Comparison of ENCODE assay signal across 13 cellular contexts in genomic region chr4:48912349-48912748, GRCh38. TPM values are rescaled to one million over a fixed set of nuclear protein-coding genes. Genes with fewer than 3 reads are reported as not detected.
DNase-seq lines count a peak whose midpoint lies in the region; TF ChIP-seq lines count a peak whose summit lies in the region.
"Had no signal": no experiment of that assay in that cellular context is flagged by ENCODE, and none has a peak within 500 bp of the region (broad histone marks: within the 10 kb centered on the region; RNA-seq: fewer than 3 reads in every experiment).

No MANE protein-coding gene starts in this region.

- POLR2A ChIA-PET in PC-9 (lab: Charles Lee; ENCODE audit: unreplicated experiment): no interaction called here
- POLR2A ChIA-PET in A673 (lab: Charles Lee; ENCODE audit: low non-redundant PET): no interaction called here

- H3K9me3 ChIP-seq in Karpas-422 (ENCODE audit: low read length): no peaks in the 10 kb centered on the region
- H3K9me3 ChIP-seq in mammary epithelial cell (replicated peaks; ENCODE audit: insufficient read depth, low read length): no peaks in the 10 kb centered on the region
- H3K9me3 ChIP-seq in PC-9 (ENCODE audit: insufficient read depth, low read depth): 0 out of 2 replicates have a peak, but pooled peaks cover 6% of the 10 kb centered on the region
- H3K9me3 ChIP-seq in A673 (ENCODE audit: low read depth, low read length, poor library complexity, severe bottlenecking): no peaks in the 10 kb centered on the region
- H3K9me3 ChIP-seq: BE2C had no signal

- in situ Hi-C loops in mammary epithelial cell (cut with MboI; ENCODE audit: low sequenced_read_pairs in 2 of 2): no loop called here

- CTCF ChIA-PET in mammary epithelial cell (lab: Charles Lee; ENCODE audit: low non-redundant PET) (no interaction called here), PC-9 (lab: Charles Lee) (no interaction called here), A673 (lab: Charles Lee) (no interaction called here)

- intact Hi-C loops in mammary epithelial cell (cut with micrococcal nuclease) (loop anchor here (2.0 kb wide), 1 partner anchor 50 kb away; no protein-coding TSS in a partner anchor), PC-9 (cut with micrococcal nuclease; ENCODE audit: unreplicated experiment) (no loop called here), A673 (cut with micrococcal nuclease; ENCODE audit: unreplicated experiment) (no loop called here)

- H3K4me2 ChIP-seq in Karpas-422 (ENCODE audit: low read depth, low read length, poor library complexity, severe bottlenecking) (no peak overlapping the region), mammary epithelial cell (ENCODE audit: insufficient read depth, low read depth, low read length) (peak overlapping the region; percentile 45), PC-9 (no peak overlapping the region)

- 60% methylated on average over 2 of the region's 2 CpGs for WGBS in mammary epithelial cell (ENCODE audit: low coverage, missing lambda C conversion rate)

- H3K4me1 ChIP-seq in Karpas-422 (ENCODE audit: low read length) (no peaks in the 10 kb centered on the region), mammary epithelial cell (ENCODE audit: insufficient read depth, low read length) (peaks cover 34% of the 10 kb centered on the region), PC-9 (replicated peaks; ENCODE audit: insufficient read depth) (peaks cover 16% of the 10 kb centered on the region), A673 (ENCODE audit: insufficient read depth, low read length, poor library complexity, severe bottlenecking) (peaks cover 9% of the 10 kb centered on the region)
- H3K4me1 ChIP-seq: BE2C had no signal

- H4K20me1 ChIP-seq in Karpas-422 (ENCODE audit: insufficient read depth, low read depth, low read length) (no peaks in the 10 kb centered on the region), mammary epithelial cell (ENCODE audit: insufficient read depth, low read length) (no peaks in the 10 kb centered on the region), PC-9 (ENCODE audit: insufficient read depth) (no peaks in the 10 kb centered on the region)

- TF ChIP-seq CTCF in mammary epithelial cell (conservative IDR thresholded peaks at IDR 0.05 in 1 of 2, IDR thresholded peaks at IDR 0.05 in 1 of 2; ENCODE audit: extremely low read depth in 1 of 2, insufficient read depth in 1 of 2, low read depth in 1 of 2, low read length in 2 of 2): no peak
- TF ChIP-seq CTCF in PC-9 (conservative IDR thresholded peaks at IDR 0.05): no peak
- no peak for TF ChIP-seq CTCF in A673 (conservative IDR thresholded peaks at IDR 0.05; ENCODE audit: low read depth, low read length)

- no peak overlapping the region for H2AFZ ChIP-seq in Karpas-422 (ENCODE audit: low read length)
- peak overlapping the region; percentile 64 for H2AFZ ChIP-seq in mammary epithelial cell (ENCODE audit: low read depth, low read length)
- no peak overlapping the region for H2AFZ ChIP-seq in PC-9

- no peaks in the 10 kb centered on the region for H3K27me3 ChIP-seq in Karpas-422 (ENCODE audit: low read length)
- H3K27me3 ChIP-seq in mammary epithelial cell (ENCODE audit: insufficient read depth, low read length): no peaks in the 10 kb centered on the region
- no peaks in the 10 kb centered on the region for H3K27me3 ChIP-seq in PC-9 (ENCODE audit: insufficient read depth, low read depth)
- H3K27me3 ChIP-seq in A673 (replicated peaks; ENCODE audit: insufficient read depth, low read depth, low read length, poor library complexity): no peaks in the 10 kb centered on the region
- H3K27me3 ChIP-seq: BE2C had no signal

- H3K9me2 ChIP-seq in Karpas-422 (replicated peaks; ENCODE audit: insufficient read depth, low read length) (no peaks in the 10 kb centered on the region), PC-9 (ENCODE audit: insufficient read depth) (no peaks in the 10 kb centered on the region)

- H3K4me3 ChIP-seq in Karpas-422 (ENCODE audit: low read length): no peak overlapping the region
- H3K4me3 ChIP-seq in mammary epithelial cell (replicated peaks in 1 of 3; ENCODE audit: insufficient read depth in 1 of 3, low read depth in 2 of 3, low read length in 3 of 3): no peak overlapping the region
- no peak overlapping the region for H3K4me3 ChIP-seq in PC-9
- no peak overlapping the region for H3K4me3 ChIP-seq in A673 (ENCODE audit: low read depth, low read length, poor library complexity, severe bottlenecking)

- BruUV-seq in mammary epithelial cell (replicated peaks; lab: Mats Ljungman, UMichigan): no TSS peak
- BruUV-seq in PC-9 (replicated peaks; lab: Mats Ljungman, UMichigan): no TSS peak
- no TSS peak for BruUV-seq in A673 (replicated peaks; lab: Mats Ljungman, UMichigan)

- H3K79me2 ChIP-seq in Karpas-422 (ENCODE audit: low read length) (no peaks in the 10 kb centered on the region), mammary epithelial cell (ENCODE audit: insufficient read depth, low read length) (no peaks in the 10 kb centered on the region), PC-9 (ENCODE audit: low read depth) (no peaks in the 10 kb centered on the region)

- H3K36me3 ChIP-seq in Karpas-422 (ENCODE audit: insufficient read depth, low read length) (no peaks in the 10 kb centered on the region), mammary epithelial cell (ENCODE audit: insufficient read depth, low read length) (no peaks in the 10 kb centered on the region), PC-9 (ENCODE audit: low read depth) (no peaks in the 10 kb centered on the region), A673 (ENCODE audit: insufficient read depth, low read length, poor library complexity, severe bottlenecking) (no peaks in the 10 kb centered on the region)
- H3K36me3 ChIP-seq: BE2C had no signal

- DNase-seq in ELR (ENCODE audit: low read depth) (peak; percentile 8), Karpas-422 (peak; percentile 36), mammary epithelial cell (peak; percentile 50), epithelial cell of prostate (ENCODE audit: low read depth, low spot score) (no peak), PC-9 (no peak), NCI-H2107 treated with DMSO at 0.1 percent for 48 hours (lab: John Stamatoyannopoulos, UW; ENCODE audit: unreplicated experiment) (no peak), AG08395 (ENCODE audit: low spot score) (no peak), A673 (ENCODE audit: low spot score) (no peak)
- DNase-seq: BE2C; CD4-positive, alpha-beta memory T cell; DMS79 had no signal

- H3K27ac ChIP-seq in Karpas-422 (ENCODE audit: low read length): no peak overlapping the region
- peak overlapping the region; percentile 49 for H3K27ac ChIP-seq in mammary epithelial cell (ENCODE audit: insufficient read depth, low read depth, low read length)
- peak overlapping the region; percentile 93 for H3K27ac ChIP-seq in epithelial cell of prostate
- no peak overlapping the region for H3K27ac ChIP-seq in PC-9
- no peak overlapping the region for H3K27ac ChIP-seq in A673 (ENCODE audit: low read depth, low read length, poor library complexity, severe bottlenecking)
- H3K27ac ChIP-seq: C4-2B, HL-60 had no signal

- peaks cover 17% of the 10 kb centered on the region; the same call in 1 of the 2 replicates for H3F3A ChIP-seq in PC-9 (ENCODE audit: insufficient read depth, low read depth)

- H3K9ac ChIP-seq in Karpas-422 (ENCODE audit: low read length) (no peak overlapping the region), mammary epithelial cell (ENCODE audit: insufficient read depth, low read length) (peak overlapping the region; percentile 28)

- dilution Hi-C loops in mammary epithelial cell (cut with HindIII; ENCODE audit: low sequenced_read_pairs): no loop called here

RNA-seq across cellular contexts. Expression of gene OCIAD2, which starts 5.8 kb away (rescaled TPM):
- total RNA-seq in Karpas-422 (2014; rRNA removed; shearing (Covaris generic); ENCODE audit: low replicate concordance): 68.1 and 149 TPM in 2 replicates
- 100 to 1,000 TPM in 1 of 2 donors, 10 to 100 TPM in 1; 19.2 to 138 TPM for total RNA-seq in mammary epithelial cell
- polyA plus RNA-seq in mammary epithelial cell: 203 TPM
- 38.5 TPM for polyA minus RNA-seq in mammary epithelial cell
- 133 and 136 TPM in 2 replicates for total RNA-seq in PC-9 (2021)
- 139 and 166 TPM in 2 replicates for total RNA-seq in A673 (2021)

Comparison
In these comparisons a context has a peak if more than half of its experiments do, and no peak if none do; other contexts are left out.
1. DNase-seq: peak in ELR (single experiment), Karpas-422 (single experiment) and mammary epithelial cell (single experiment); none in epithelial cell of prostate (single experiment), PC-9 (0 of 2), NCI-H2107 treated with DMSO at 0.1 percent for 48 hours (single experiment), AG08395 (single experiment) and A673 (single experiment).
2. H3K27ac ChIP-seq: peak in mammary epithelial cell (single experiment) and epithelial cell of prostate (single experiment); none in Karpas-422 (single experiment), PC-9 (single experiment) and A673 (single experiment).